1 cellular context compared by ENCODE assay signal in the genomic region with DNA sequence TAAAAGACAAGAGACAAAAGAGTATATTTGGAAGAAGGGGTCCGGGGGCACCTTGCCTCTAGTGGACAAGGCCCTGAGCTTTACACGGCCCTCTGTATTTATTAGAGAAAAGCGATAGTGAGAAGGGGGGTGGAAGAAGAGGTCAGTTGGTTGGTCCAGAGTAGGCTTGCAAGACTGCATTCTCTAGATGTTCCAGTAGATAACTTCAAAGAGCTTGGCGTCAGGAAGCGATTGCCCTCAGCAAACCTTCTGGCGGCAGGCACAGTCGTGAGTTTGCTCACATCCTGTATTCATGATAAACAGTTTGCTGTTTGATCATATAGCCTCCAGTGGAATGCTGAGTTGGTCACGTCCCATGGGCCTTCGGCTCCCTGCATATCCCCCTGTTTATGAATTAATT.
TF ChIP-seq lines count a peak whose summit lies in the region.
"Not testable (repeated sequence)": the region's sequence is repeated elsewhere in the genome, so short reads cannot be mapped to it uniquely, and the experiment has no call there.

No MANE protein-coding gene starts in this region.

TF ChIP-seq in K562, 482 proteins besides CTCF, POLR2A, EP300 and RAD21 (continues in another document):
- TF ChIP-seq CBFA2T3 (IDR thresholded peaks at IDR 0.05) (peak; percentile 55), ZNF583 (CRISPR knock-in tag; IDR thresholded peaks at IDR 0.05) (peak; percentile 70; the same call in 1 of the 2 replicates), NR4A1 (tag; IDR thresholded peaks at IDR 0.05) (peak; percentile 78), HDAC1 (IDR thresholded peaks at IDR 0.05) (0 out of 4 replicates have a peak, but pooled peaks of 1 of the 2 experiments have one; percentile 35), SMARCA4 (IDR thresholded peaks at IDR 0.05) (peak; percentile 51; the same call in 1 of the 2 replicates), DPF2 (IDR thresholded peaks at IDR 0.05) (peak; percentile 64), ZNF584 (CRISPR knock-in tag; IDR thresholded peaks at IDR 0.05; ENCODE audit: low read depth) (peak; percentile 78; the same call in 1 of the 2 replicates), ZNF174 (CRISPR knock-in tag; IDR thresholded peaks at IDR 0.05) (peak; percentile 69; the same call in 1 of the 2 replicates), NCOA1 (IDR thresholded peaks at IDR 0.05; ENCODE audit: low read depth) (0 out of 2 replicates have a peak, but pooled peaks have one; percentile 22), AFF1 (IDR thresholded peaks at IDR 0.05; ENCODE audit: low read depth in 1 of 2, partially characterized antibody in 2 of 2) (peak in 1 of 2 experiments; percentile 60), MTA3 (IDR thresholded peaks at IDR 0.05; ENCODE audit: borderline replicate concordance) (0 out of 2 replicates have a peak, but pooled peaks have one; percentile 68), TAL1 (IDR thresholded peaks at IDR 0.05) (peak; percentile 4; the same call in 1 of the 2 replicates), ELF1 (tag; IDR thresholded peaks at IDR 0.05) (peak; percentile 38; the same call in 1 of the 2 replicates), FOXM1 (IDR thresholded peaks at IDR 0.05; ENCODE audit: low read depth) (0 out of 2 replicates have a peak, but pooled peaks have one; percentile 22), ZBTB2 (IDR thresholded peaks at IDR 0.05) (0 out of 2 replicates have a peak, but pooled peaks have one; percentile 40), ZNF212 (CRISPR knock-in tag; IDR thresholded peaks at IDR 0.05) (0 out of 2 replicates have a peak, but pooled peaks have one; percentile 15), ZNF766 (CRISPR knock-in tag; conservative IDR thresholded peaks at IDR 0.05) (peak; percentile 56; the same call in 1 of the 2 replicates), HDAC2 (IDR thresholded peaks at IDR 0.05) (0 out of 2 replicates have a peak, but pooled peaks have one; percentile 53), ZNF76 (CRISPR knock-in tag; IDR thresholded peaks at IDR 0.05; ENCODE audit: borderline replicate concordance) (peak; percentile 48; the same call in 1 of the 2 replicates), FOXJ2 (tag; IDR thresholded peaks at IDR 0.05) (peak; percentile 70), ETV1 (tag; conservative IDR thresholded peaks at IDR 0.05; ENCODE audit: low read depth) (peak; percentile 76), ATF1 (tag; IDR thresholded peaks at IDR 0.05) (peak; percentile 61), RNF2 (IDR thresholded peaks at IDR 0.05) (peak; percentile 16; the same call in 1 of the 2 replicates), MTA1 (IDR thresholded peaks at IDR 0.05; ENCODE audit: borderline replicate concordance) (peak; percentile 46; the same call in 1 of the 2 replicates), OTX1 (CRISPR knock-in tag; IDR thresholded peaks at IDR 0.05) (0 out of 2 replicates have a peak, but pooled peaks have one; percentile 54), CXXC5 (CRISPR knock-in tag; IDR thresholded peaks at IDR 0.05) (peak; percentile 74), TRIM24 (IDR thresholded peaks at IDR 0.05) (peak in 1 of 2 experiments; percentile 42; a peak in 1 of 4 replicates), CTBP1 (IDR thresholded peaks at IDR 0.05; ENCODE audit: borderline replicate concordance) (peak; percentile 63), JUN (IDR thresholded peaks at IDR 0.05; ENCODE audit: borderline replicate concordance, low read depth, low read length) (0 out of 2 replicates have a peak, but pooled peaks have one; percentile 20), ATF7 (IDR thresholded peaks at IDR 0.05) (peak; percentile 50; the same call in 1 of the 2 replicates), CBFA2T2 (conservative IDR thresholded peaks at IDR 0.05) (peak; percentile 30; the same call in 1 of the 2 replicates), DDX20 (tag; IDR thresholded peaks at IDR 0.05; ENCODE audit: low read depth) (0 out of 2 replicates have a peak, but pooled peaks have one; percentile 22), RCOR1 (IDR thresholded peaks at IDR 0.05; ENCODE audit: borderline replicate concordance in 1 of 2, low read depth in 2 of 2, low read length in 2 of 2) (0 out of 4 replicates have a peak, but pooled peaks of 1 of the 2 experiments have one; percentile 19), TCF7 (IDR thresholded peaks at IDR 0.05; ENCODE audit: borderline replicate concordance) (peak; percentile 69; the same call in 1 of the 2 replicates), NRF1 (conservative IDR thresholded peaks at IDR 0.05 in 1 of 2, IDR thresholded peaks at IDR 0.05 in 1 of 2) (peak in 1 of 2 experiments; percentile 16; a peak in 1 of 4 replicates), ZNF395 (CRISPR knock-in tag; IDR thresholded peaks at IDR 0.05) (peak; percentile 42), SMAD3 (CRISPR knock-in tag; conservative IDR thresholded peaks at IDR 0.05) (0 out of 2 replicates have a peak, but pooled peaks have one; percentile 13), ARID1B (IDR thresholded peaks at IDR 0.05) (peak; percentile 70), JUND (IDR thresholded peaks at IDR 0.05; ENCODE audit: borderline replicate concordance, low read depth, low read length) (peak; percentile 49; the same call in 1 of the 2 replicates), JUND (tag; IDR thresholded peaks at IDR 0.05; ENCODE audit: borderline replicate concordance, low read depth, low read length) (peak; percentile 58; the same call in 2 of the 3 replicates), L3MBTL2 (IDR thresholded peaks at IDR 0.05) (peak; percentile 40; the same call in 1 of the 2 replicates), DMBX1 (CRISPR knock-in tag; IDR thresholded peaks at IDR 0.05; ENCODE audit: borderline replicate concordance) (peak; percentile 67), ZNF165 (CRISPR knock-in tag; IDR thresholded peaks at IDR 0.05; ENCODE audit: borderline replicate concordance) (0 out of 2 replicates have a peak, but pooled peaks have one; percentile 62), ZBTB17 (CRISPR knock-in tag; IDR thresholded peaks at IDR 0.05) (0 out of 2 replicates have a peak, but pooled peaks have one; percentile 17), ZNF175 (CRISPR knock-in tag; IDR thresholded peaks at IDR 0.05; ENCODE audit: low read depth) (peak; percentile 25; the same call in 1 of the 2 replicates), SMARCE1 (IDR thresholded peaks at IDR 0.05) (0 out of 2 replicates have a peak, but pooled peaks have one; percentile 17), GABPA (tag; conservative IDR thresholded peaks at IDR 0.05; ENCODE audit: low read depth) (0 out of 2 replicates have a peak, but pooled peaks have one; percentile 13), LEF1 (IDR thresholded peaks at IDR 0.05) (peak; percentile 74), FOSL1 (tag; conservative IDR thresholded peaks at IDR 0.05) (peak; percentile 39; the same call in 1 of the 2 replicates), BHLHE40 (IDR thresholded peaks at IDR 0.05; ENCODE audit: low read length) (peak; percentile 24; the same call in 1 of the 2 replicates), KLF6 (CRISPR knock-in tag; IDR thresholded peaks at IDR 0.05; ENCODE audit: borderline replicate concordance) (peak; percentile 71; the same call in 1 of the 2 replicates)
- not testable (repeated sequence) for TF ChIP-seq NR4A1 (CRISPR knock-in tag; IDR thresholded peaks at IDR 0.05); FOXM1 (CRISPR knock-in tag; IDR thresholded peaks at IDR 0.05; ENCODE audit: low read depth); ATF1 (CRISPR knock-in tag; IDR thresholded peaks at IDR 0.05); JUN (CRISPR knock-in tag; IDR thresholded peaks at IDR 0.05; ENCODE audit: borderline replicate concordance)
- TF ChIP-seq, protein P1, sequence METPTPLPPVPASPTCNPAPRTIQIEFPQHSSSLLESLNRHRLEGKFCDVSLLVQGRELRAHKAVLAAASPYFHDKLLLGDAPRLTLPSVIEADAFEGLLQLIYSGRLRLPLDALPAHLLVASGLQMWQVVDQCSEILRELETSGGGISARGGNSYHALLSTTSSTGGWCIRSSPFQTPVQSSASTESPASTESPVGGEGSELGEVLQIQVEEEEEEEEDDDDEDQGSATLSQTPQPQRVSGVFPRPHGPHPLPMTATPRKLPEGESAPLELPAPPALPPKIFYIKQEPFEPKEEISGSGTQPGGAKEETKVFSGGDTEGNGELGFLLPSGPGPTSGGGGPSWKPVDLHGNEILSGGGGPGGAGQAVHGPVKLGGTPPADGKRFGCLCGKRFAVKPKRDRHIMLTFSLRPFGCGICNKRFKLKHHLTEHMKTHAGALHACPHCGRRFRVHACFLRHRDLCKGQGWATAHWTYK (CRISPR knock-in tag; IDR thresholded peaks at IDR 0.05), result 0 out of 2 replicates have a peak, but pooled peaks have one; percentile 34
- TF ChIP-seq, protein P2, sequence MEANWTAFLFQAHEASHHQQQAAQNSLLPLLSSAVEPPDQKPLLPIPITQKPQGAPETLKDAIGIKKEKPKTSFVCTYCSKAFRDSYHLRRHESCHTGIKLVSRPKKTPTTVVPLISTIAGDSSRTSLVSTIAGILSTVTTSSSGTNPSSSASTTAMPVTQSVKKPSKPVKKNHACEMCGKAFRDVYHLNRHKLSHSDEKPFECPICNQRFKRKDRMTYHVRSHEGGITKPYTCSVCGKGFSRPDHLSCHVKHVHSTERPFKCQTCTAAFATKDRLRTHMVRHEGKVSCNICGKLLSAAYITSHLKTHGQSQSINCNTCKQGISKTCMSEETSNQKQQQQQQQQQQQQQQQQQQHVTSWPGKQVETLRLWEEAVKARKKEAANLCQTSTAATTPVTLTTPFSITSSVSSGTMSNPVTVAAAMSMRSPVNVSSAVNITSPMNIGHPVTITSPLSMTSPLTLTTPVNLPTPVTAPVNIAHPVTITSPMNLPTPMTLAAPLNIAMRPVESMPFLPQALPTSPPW (CRISPR knock-in tag; IDR thresholded peaks at IDR 0.05), result peak; percentile 76
- TF ChIP-seq, protein P3, sequence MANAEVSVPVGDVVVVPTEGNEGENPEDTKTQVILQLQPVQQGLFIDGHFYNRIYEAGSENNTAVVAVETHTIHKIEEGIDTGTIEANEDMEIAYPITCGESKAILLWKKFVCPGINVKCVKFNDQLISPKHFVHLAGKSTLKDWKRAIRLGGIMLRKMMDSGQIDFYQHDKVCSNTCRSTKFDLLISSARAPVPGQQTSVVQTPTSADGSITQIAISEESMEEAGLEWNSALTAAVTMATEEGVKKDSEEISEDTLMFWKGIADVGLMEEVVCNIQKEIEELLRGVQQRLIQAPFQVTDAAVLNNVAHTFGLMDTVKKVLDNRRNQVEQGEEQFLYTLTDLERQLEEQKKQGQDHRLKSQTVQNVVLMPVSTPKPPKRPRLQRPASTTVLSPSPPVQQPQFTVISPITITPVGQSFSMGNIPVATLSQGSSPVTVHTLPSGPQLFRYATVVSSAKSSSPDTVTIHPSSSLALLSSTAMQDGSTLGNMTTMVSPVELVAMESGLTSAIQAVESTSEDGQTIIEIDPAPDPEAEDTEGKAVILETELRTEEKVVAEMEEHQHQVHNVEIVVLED (CRISPR knock-in tag; IDR thresholded peaks at IDR 0.05), result 0 out of 2 replicates have a peak, but pooled peaks have one; percentile 6
- TF ChIP-seq, protein P4, sequence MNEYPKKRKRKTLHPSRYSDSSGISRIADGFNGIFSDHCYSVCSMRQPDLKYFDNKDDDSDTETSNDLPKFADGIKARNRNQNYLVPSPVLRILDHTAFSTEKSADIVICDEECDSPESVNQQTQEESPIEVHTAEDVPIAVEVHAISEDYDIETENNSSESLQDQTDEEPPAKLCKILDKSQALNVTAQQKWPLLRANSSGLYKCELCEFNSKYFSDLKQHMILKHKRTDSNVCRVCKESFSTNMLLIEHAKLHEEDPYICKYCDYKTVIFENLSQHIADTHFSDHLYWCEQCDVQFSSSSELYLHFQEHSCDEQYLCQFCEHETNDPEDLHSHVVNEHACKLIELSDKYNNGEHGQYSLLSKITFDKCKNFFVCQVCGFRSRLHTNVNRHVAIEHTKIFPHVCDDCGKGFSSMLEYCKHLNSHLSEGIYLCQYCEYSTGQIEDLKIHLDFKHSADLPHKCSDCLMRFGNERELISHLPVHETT (CRISPR knock-in tag; conservative IDR thresholded peaks at IDR 0.05 in 1 of 2, IDR thresholded peaks at IDR 0.05 in 1 of 2), result 0 out of 4 replicates have a peak, but pooled peaks of 1 of the 2 experiments have one; percentile 18
